Comparison of ENCODE assay signal across 19 cellular contexts in genomic region chr15:57389991-57390390, GRCh38. TPM values are rescaled to one million over a fixed set of nuclear protein-coding genes. Genes with fewer than 3 reads are reported as not detected.
DNase-seq lines count a peak whose midpoint lies in the region; ATAC-seq and TF ChIP-seq lines count a peak whose summit lies in the region.
"Had no signal": no experiment of that assay in that cellular context is flagged by ENCODE, and none has a peak within 500 bp of the region (broad histone marks: within the 10 kb centered on the region; RNA-seq: fewer than 3 reads in every experiment).

No MANE protein-coding gene starts in this region.

- no peaks in the 10 kb centered on the region for H3K27me3 Mint-ChIP-seq in GM23338 (ENCODE audit: insufficient read depth, low read depth, poor library complexity)
- no peaks in the 10 kb centered on the region for H3K27me3 Mint-ChIP-seq in WTC11 (ENCODE audit: low read depth)
- peaks cover 3% of the 10 kb centered on the region for H3K27me3 Mint-ChIP-seq in endothelial cell (ENCODE audit: unreplicated experiment)
- H3K27me3 Mint-ChIP-seq in progenitor cell of endocrine pancreas, result no peaks in the 10 kb centered on the region

- H3K4me3 Mint-ChIP-seq in GM23338, result peak overlapping the region; percentile 18; the same call in 2 of the 3 replicates
- peak overlapping the region; percentile 22; the same call in 1 of the 2 replicates for H3K4me3 Mint-ChIP-seq in WTC11
- H3K4me3 Mint-ChIP-seq in endothelial cell (ENCODE audit: unreplicated experiment), result peak overlapping the region; percentile 60
- no peak overlapping the region for H3K4me3 Mint-ChIP-seq in progenitor cell of endocrine pancreas (ENCODE audit: low read depth)
- H3K4me3 Mint-ChIP-seq: CD14-positive monocyte; CD4-positive, alpha-beta memory T cell; HFFc6 had no signal

- POLR2A ChIA-PET in WTC11 (lab: Charles Lee), result no interaction called here

- peaks cover 83% of the 10 kb centered on the region for H3K79me2 ChIP-seq in GM23338 (replicated peaks; ENCODE audit: insufficient read depth)

- H3K27ac ChIP-seq in GM23338 (ENCODE audit: low read depth), result no peak overlapping the region
- H3K27ac ChIP-seq: BLaER1 had no signal

- H3K27ac Mint-ChIP-seq in GM23338 (peak overlapping the region; percentile 77), WTC11 (peak overlapping the region; percentile 88), endothelial cell (ENCODE audit: unreplicated experiment) (no peak overlapping the region), progenitor cell of endocrine pancreas (peak overlapping the region; percentile 56)
- H3K27ac Mint-ChIP-seq: CD14-positive monocyte; CD4-positive, alpha-beta memory T cell; HFFc6 had no signal

- H3K36me3 Mint-ChIP-seq in GM23338 (ENCODE audit: low read depth) (peaks cover 33% of the 10 kb centered on the region), WTC11 (peaks cover 15% of the 10 kb centered on the region), endothelial cell (ENCODE audit: low read depth, unreplicated experiment) (peaks cover 44% of the 10 kb centered on the region), progenitor cell of endocrine pancreas (ENCODE audit: insufficient read depth) (peaks cover 4% of the 10 kb centered on the region)
- H3K36me3 Mint-ChIP-seq: CD14-positive monocyte; CD4-positive, alpha-beta memory T cell had no signal

- H3K9me3 ChIP-seq in HAP-1, result no peaks in the 10 kb centered on the region

- H3K27me3 ChIP-seq in GM23338 (ENCODE audit: insufficient read depth) (no peaks in the 10 kb centered on the region), HAP-1 (ENCODE audit: low read depth) (no peaks in the 10 kb centered on the region)
- H3K27me3 ChIP-seq: BLaER1 had no signal

- H3F3A ChIP-seq in GM23338 (replicated peaks; ENCODE audit: low read depth), result peaks cover 22% of the 10 kb centered on the region

- H2AFZ ChIP-seq in GM23338, result no peak overlapping the region

- no peaks in the 10 kb centered on the region for H3K9me2 ChIP-seq in GM23338 (ENCODE audit: insufficient read depth)

- H3K36me3 ChIP-seq in GM23338 (ENCODE audit: insufficient read depth), result no peaks in the 10 kb centered on the region
- H3K36me3 ChIP-seq in HAP-1 (replicated peaks), result no peaks in the 10 kb centered on the region
- H3K36me3 ChIP-seq: BLaER1 had no signal

- H3K4me1 ChIP-seq in GM23338 (ENCODE audit: insufficient read depth) (peaks cover 55% of the 10 kb centered on the region), HAP-1 (peaks cover 47% of the 10 kb centered on the region)
- H3K4me1 ChIP-seq: BLaER1 had no signal

- ATAC-seq in GM23338 (no peak), WTC11 (no peak)
- ATAC-seq: HCT116 had no signal

- CTCF ChIA-PET in WTC11 (lab: Charles Lee), result interaction anchor here (0.8 to 1.7 kb wide), 2 partner anchors 25 to 138 kb away, joined by 3 to 5 read pairs; no protein-coding TSS in a partner anchor

- DNase-seq in GM23338 (ENCODE audit: low spot score) (no peak), WTC11 (ENCODE audit: low spot score) (no peak), endothelial cell (ENCODE audit: low spot score) (no peak), progenitor cell of endocrine pancreas (ENCODE audit: low spot score, unreplicated experiment) (no peak), HAP-1 (ENCODE audit: low spot score in 2 of 2) (no peak), epidermal melanocyte (ENCODE audit: insufficient read length, low spot score) (no peak), globus pallidus (ENCODE audit: low spot score) (no peak), HCEC 1CT (no peak)
- DNase-seq: 8988T; Calu3; CD4-positive, alpha-beta memory T cell; DMS79 treated with DMSO at 0.1 percent for 48 hours; GF-D8; GOT3; HFFc6; IMR-90 had no signal

- H3K9me3 Mint-ChIP-seq in GM23338, result no peaks in the 10 kb centered on the region
- peaks cover 5% of the 10 kb centered on the region; the same call in 1 of the 2 replicates for H3K9me3 Mint-ChIP-seq in WTC11
- no peaks in the 10 kb centered on the region for H3K9me3 Mint-ChIP-seq in endothelial cell (ENCODE audit: unreplicated experiment)
- H3K9me3 Mint-ChIP-seq in progenitor cell of endocrine pancreas (ENCODE audit: low read depth), result no peaks in the 10 kb centered on the region
- H3K9me3 Mint-ChIP-seq: CD4-positive, alpha-beta memory T cell; HFFc6 had no signal

- in situ Hi-C loops in HAP-1 (cut with MboI; ENCODE audit: low sequenced_read_pairs), result no loop called here

- H3K4me2 ChIP-seq in GM23338, result no peak overlapping the region
- H3K4me2 ChIP-seq: BLaER1 had no signal

- H3K4me3 ChIP-seq in GM23338 (0 out of 2 replicates have a peak overlapping the region, but pooled peaks have one; percentile 8), HAP-1 (no peak overlapping the region)
- H3K4me3 ChIP-seq: BLaER1 had no signal

- H3K4me1 Mint-ChIP-seq in GM23338, result peaks cover 66% of the 10 kb centered on the region
- H3K4me1 Mint-ChIP-seq in WTC11, result peaks cover 83% of the 10 kb centered on the region
- peaks cover 78% of the 10 kb centered on the region for H3K4me1 Mint-ChIP-seq in endothelial cell (ENCODE audit: unreplicated experiment)
- H3K4me1 Mint-ChIP-seq in progenitor cell of endocrine pancreas (ENCODE audit: low read depth), result peaks cover 38% of the 10 kb centered on the region
- H3K4me1 Mint-ChIP-seq: CD14-positive monocyte; CD4-positive, alpha-beta memory T cell had no signal

- TF ChIP-seq CTCF in GM23338 (conservative IDR thresholded peaks at IDR 0.05; ENCODE audit: low read depth in 2 of 2) (no peak), WTC11 (IDR thresholded peaks at IDR 0.05) (no peak), endothelial cell (IDR thresholded peaks at IDR 0.05; ENCODE audit: unreplicated experiment) (no peak), progenitor cell of endocrine pancreas (IDR thresholded peaks at IDR 0.05; ENCODE audit: unreplicated experiment) (no peak)

- peaks cover 4% of the 10 kb centered on the region; the same call in 1 of the 2 replicates for H4K20me1 ChIP-seq in GM23338 (replicated peaks; ENCODE audit: insufficient read depth)
- H4K20me1 ChIP-seq: BLaER1 had no signal

TF ChIP-seq in GM23338, 12 proteins besides CTCF, POLR2A, EP300 and RAD21:
- no peak for TF ChIP-seq REST (IDR thresholded peaks at IDR 0.05; ENCODE audit: unreplicated experiment)
- TF ChIP-seq EZH2 (IDR thresholded peaks at IDR 0.05; ENCODE audit: low read depth, unreplicated experiment), result no peak
TF ChIP-seq in GM23338: peak in this region for 0.

TF ChIP-seq in WTC11, 78 proteins besides CTCF, POLR2A, EP300 and RAD21 (continues in another document):
- TF ChIP-seq CREB1 (CRISPR knock-in tag; IDR thresholded peaks at IDR 0.05) (no peak), CREM (CRISPR knock-in tag; IDR thresholded peaks at IDR 0.05) (no peak), TEAD4 (CRISPR knock-in tag; IDR thresholded peaks at IDR 0.05) (no peak), E2F5 (CRISPR knock-in tag; IDR thresholded peaks at IDR 0.05) (no peak), HMGXB4 (CRISPR knock-in tag; IDR thresholded peaks at IDR 0.05) (no peak), SP1 (CRISPR knock-in tag; conservative IDR thresholded peaks at IDR 0.05) (no peak), ZNF281 (CRISPR knock-in tag; IDR thresholded peaks at IDR 0.05) (no peak), RELA (CRISPR knock-in tag; IDR thresholded peaks at IDR 0.05; ENCODE audit: borderline replicate concordance) (no peak), FOXP1 (CRISPR knock-in tag; IDR thresholded peaks at IDR 0.05; ENCODE audit: borderline replicate concordance) (no peak)

RNA-seq across cellular contexts. Expression of gene CGNL1, which starts 13.7 kb away (rescaled TPM):
- total RNA-seq in GM23338 (2014; rRNA removed; shearing (Covaris generic)), result 57.8 and 58.0 TPM in 2 replicates
- polyA plus RNA-seq in GM23338 (2016; fragmentation: Nextera tagmentation; extraction: Ambion mirVana), result 19.4 and 20.0 TPM in 2 replicates
- total RNA-seq in WTC11 (2021) (57.3 to 69.5 TPM (median 67.1 TPM) in 3 replicates), endothelial cell (ENCODE audit: unreplicated experiment) (238 TPM), progenitor cell of endocrine pancreas (40.4 and 41.9 TPM in 2 replicates)
- total RNA-seq: CD4-positive, alpha-beta memory T cell had no signal
- polyA plus RNA-seq: CD14-positive monocyte; CD4-positive, alpha-beta memory T cell had no signal
